ENCODE assay signal across 8 cellular contexts in the genomic region with DNA sequence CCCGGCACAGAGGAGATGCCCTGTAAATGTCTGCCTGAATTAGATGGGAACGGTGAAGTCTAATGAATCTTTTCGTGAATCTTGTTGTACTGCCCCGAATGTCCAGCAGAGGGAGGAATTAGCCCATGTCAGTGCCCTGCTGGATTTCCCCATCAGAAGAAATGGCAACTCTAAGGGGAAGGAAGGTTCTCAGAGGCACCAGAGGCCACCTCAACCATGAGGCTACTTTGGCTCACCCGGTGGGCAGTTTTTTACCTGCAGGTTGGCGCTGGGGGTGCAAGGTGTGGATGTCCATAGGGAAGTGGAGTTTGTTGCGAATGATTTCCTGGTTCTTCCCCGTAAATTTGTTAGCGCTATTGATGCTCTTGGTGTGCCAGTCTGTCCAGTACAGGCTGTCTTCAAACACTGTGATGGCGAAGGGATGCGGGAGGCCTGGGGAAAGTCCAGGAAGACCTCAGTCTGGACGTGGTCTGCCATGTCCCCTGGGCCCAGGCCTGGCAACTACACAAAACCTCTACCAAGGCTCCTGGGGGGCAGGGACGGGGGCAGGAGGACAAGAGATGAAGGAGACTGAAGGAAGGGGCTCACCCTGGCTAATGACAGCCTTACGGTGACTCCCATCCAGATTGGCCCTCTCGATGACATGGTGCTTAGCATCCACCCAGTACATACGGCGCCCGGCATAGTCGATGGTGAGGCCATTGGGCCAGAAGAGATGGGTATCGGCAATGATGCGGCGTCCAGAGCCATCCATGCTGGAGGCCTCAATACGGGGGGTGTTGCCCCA. TPM values are rescaled to one million over a fixed set of nuclear protein-coding genes. Genes with fewer than 3 reads are reported as not detected.
DNase-seq lines count a peak whose midpoint lies in the region; ATAC-seq and TF ChIP-seq lines count a peak whose summit lies in the region.

No MANE protein-coding gene starts in this region.

- H3K4me1 Mint-ChIP-seq in chondrocyte (ENCODE audit: low read depth) = peaks cover 4% of the 10 kb centered on the region

- H3K27me3 Mint-ChIP-seq in chondrocyte (ENCODE audit: low read depth) = no peaks in the 10 kb centered on the region

- H3K9me3 Mint-ChIP-seq in chondrocyte (ENCODE audit: low read depth) = no peaks in the 10 kb centered on the region

- no peaks in the 10 kb centered on the region for H3K9me3 ChIP-seq in liver (ENCODE audit: control insufficient read depth in 4 of 4, low read length in 3 of 4)

- H3K9ac ChIP-seq in liver (ENCODE audit: low read depth in 1 of 2, low read length in 2 of 2) = no peak overlapping the region

- TF ChIP-seq CTCF in chondrocyte (IDR thresholded peaks at IDR 0.05) (peak; percentile 87), liver (IDR thresholded peaks at IDR 0.05; ENCODE audit: low read depth, low read length, missing input control) (peak; percentile 96)

- peaks cover 2% of the 10 kb centered on the region for H3K36me3 Mint-ChIP-seq in chondrocyte (ENCODE audit: low read depth)

- H3K4me1 ChIP-seq in liver (ENCODE audit: control insufficient read depth in 4 of 4, insufficient read depth in 4 of 4, low read length in 3 of 4) = no peaks in the 10 kb centered on the region

- H3K27me3 ChIP-seq in liver (ENCODE audit: control insufficient read depth in 4 of 4, insufficient read depth in 4 of 4, low read length in 3 of 4) = no peaks in the 10 kb centered on the region

- no peak overlapping the region for H3K27ac ChIP-seq in liver (ENCODE audit: low read depth in 1 of 2, low read length in 2 of 2)

- no peak overlapping the region for H3K27ac Mint-ChIP-seq in chondrocyte (ENCODE audit: unreplicated experiment)

- no peak overlapping the region for H3K4me3 Mint-ChIP-seq in chondrocyte (ENCODE audit: unreplicated experiment)

- ATAC-seq in HG02610 (IDR thresholded peaks at IDR 0.05; ENCODE audit: unreplicated experiment) = peak; percentile 51
- ATAC-seq in GM19455 (IDR thresholded peaks at IDR 0.05; ENCODE audit: unreplicated experiment) = no peak

- peak; percentile 99 for TF ChIP-seq RAD21 in liver (IDR thresholded peaks at IDR 0.05)

- 63% methylated on average over 23 of the region's 23 CpGs for WGBS in liver

- no peak overlapping the region for H3K4me3 ChIP-seq in liver (ENCODE audit: low read depth in 1 of 3, low read length in 3 of 3)

- DNase-seq in D341Med (ENCODE audit: low spot score) = peak; percentile 79
- DNase-seq in NCI-H446 (lab: John Stamatoyannopoulos, UW) = peak; percentile 69 to 87
- peak; percentile 54 for DNase-seq in activated CD4-positive, alpha-beta T cell treated with anti-CD3 and anti-CD28 coated beads for 1 hour
- DNase-seq in chondrocyte (ENCODE audit: low spot score) = peak; percentile 27
- DNase-seq in stimulated activated CD4-positive, alpha-beta T cell treated with anti-CD3 and anti-CD28 coated beads, TNF-alpha, amount 100 ng/mL, for 24 hours (ENCODE audit: low read depth in 3 of 3) = peak; percentile 59 to 67 (median 59)

- peaks cover 0 to 2% (median 0%) of the 10 kb centered on the region in 4 donors for H3K36me3 ChIP-seq in liver (ENCODE audit: control insufficient read depth in 4 of 4, insufficient read depth in 3 of 4, low read depth in 1 of 4, low read length in 3 of 4)

TF ChIP-seq in liver, 16 proteins besides CTCF, POLR2A, EP300 and RAD21:
- TF ChIP-seq YY1 (IDR thresholded peaks at IDR 0.05) (no peak), FOXA1 (IDR thresholded peaks at IDR 0.05) (no peak), FOXA2 (IDR thresholded peaks at IDR 0.05) (no peak), TAF1 (conservative IDR thresholded peaks at IDR 0.05) (no peak)

RNA-seq across cellular contexts. Expression of gene LRP4, which starts 28.5 kb away (rescaled TPM):
- total RNA-seq in chondrocyte (7.0 to 14.8 TPM (median 7.1 TPM) in 3 replicates), liver (1 to 10 TPM in 1 of 2 donors, under 1 TPM in 1; 0.93 to 3.1 TPM)
- under 1 TPM; 0.50 to 0.88 TPM for polyA plus RNA-seq in liver

RNA-seq across cellular contexts. Expression of gene CKAP5, which starts 43.8 kb away (rescaled TPM):
- total RNA-seq in chondrocyte = 94.3 to 99.8 TPM (median 94.5 TPM) in 3 replicates
- total RNA-seq in liver = 10 to 100 TPM; 17.9 to 70.4 TPM
- polyA plus RNA-seq in liver = 10 to 100 TPM in 1 of 2 donors, 1 to 10 TPM in 1; 6.1 to 13.0 TPM

RNA-seq across cellular contexts. Expression of gene CSTPP1, which starts 46.7 kb away (rescaled TPM):
- 19.6 to 37.7 TPM (median 23.3 TPM) in 3 replicates for total RNA-seq in chondrocyte
- total RNA-seq in liver = 1 to 10 TPM; 5.6 to 5.7 TPM
- polyA plus RNA-seq in liver = 1 to 10 TPM; 5.4 to 6.6 TPM

Comparison
In these comparisons a context has a peak if more than half of its experiments do, and no peak if none do; other contexts are left out.
1. DNase-seq: peak in every context shown above with its lines; median percentile 79 in D341Med; 78 in NCI-H446; 59 in stimulated activated CD4-positive, alpha-beta T cell treated with anti-CD3 and anti-CD28 coated beads, TNF-alpha, amount 100 ng/mL, for 24 hours; 54 in activated CD4-positive, alpha-beta T cell treated with anti-CD3 and anti-CD28 coated beads for 1 hour; 27 in chondrocyte.